20 cellular contexts compared by ENCODE assay signal in genomic region chr3:59115355-59116136, GRCh38.
DNase-seq lines count a peak whose midpoint lies in the region; ATAC-seq and TF ChIP-seq lines count a peak whose summit lies in the region.
"Had no signal": no experiment of that assay in that cellular context is flagged by ENCODE, and none has a peak within 500 bp of the region (broad histone marks: within the 10 kb centered on the region; RNA-seq: fewer than 3 reads in every experiment).

No MANE protein-coding gene starts in this region.

- H3K9ac ChIP-seq in DND-41 (ENCODE audit: low read depth, low read length), result no peak overlapping the region
- no peak overlapping the region for H3K9ac ChIP-seq in neural progenitor cell

- H3K4me1 Mint-ChIP-seq in effector memory CD8-positive, alpha-beta T cell (ENCODE audit: low read depth in 2 of 2), result peaks cover 0 to 5% of the 10 kb centered on the region in 2 donors
- H3K4me1 Mint-ChIP-seq in neural progenitor cell, result peaks cover 5% of the 10 kb centered on the region

- no peaks in the 10 kb centered on the region for H3K27me3 ChIP-seq in DND-41 (ENCODE audit: insufficient read depth, low read length, poor library complexity)
- H3K27me3 ChIP-seq in MG63, result no peaks in the 10 kb centered on the region
- H3K27me3 ChIP-seq in neural progenitor cell, result no peaks in the 10 kb centered on the region
- H3K27me3 ChIP-seq: upper lobe of left lung had no signal

- no peaks in the 10 kb centered on the region for H3F3A ChIP-seq in neural progenitor cell (ENCODE audit: low read depth)

- ATAC-seq in DND-41 (ENCODE audit: insufficient read depth, low read depth) (no peak), GM21529 (IDR thresholded peaks at IDR 0.05; ENCODE audit: unreplicated experiment) (no peak), HG03175 (IDR thresholded peaks at IDR 0.05; ENCODE audit: unreplicated experiment) (no peak)
- no peak for ATAC-seq in effector memory CD8-positive, alpha-beta T cell (replicated peaks)

- no peak overlapping the region for H3K4me3 ChIP-seq in DND-41 (ENCODE audit: low read depth in 1 of 2, low read length in 2 of 2)
- H3K4me3 ChIP-seq in MG63, result peak overlapping the region; percentile 33
- no peak overlapping the region for H3K4me3 ChIP-seq in neural progenitor cell
- H3K4me3 ChIP-seq: HAP-1, upper lobe of left lung had no signal

- H4K20me1 ChIP-seq in DND-41 (ENCODE audit: insufficient read depth, low read length), result no peaks in the 10 kb centered on the region
- H4K20me1 ChIP-seq in neural progenitor cell (ENCODE audit: low read depth), result no peaks in the 10 kb centered on the region

- H3K27ac ChIP-seq in DND-41 (ENCODE audit: low read length) (no peak overlapping the region), neural progenitor cell (no peak overlapping the region)
- H3K27ac ChIP-seq: upper lobe of left lung had no signal

- no peak overlapping the region for H3K27ac Mint-ChIP-seq in effector memory CD8-positive, alpha-beta T cell
- H3K27ac Mint-ChIP-seq in neural progenitor cell, result no peak overlapping the region
- H3K27ac Mint-ChIP-seq: activated T-helper 1 cell treated with anti-CD3 and anti-CD28 coated beads, Interleukin-12 subunit alpha, Interleukin-12 subunit beta, Interleukin-2, Interleukin-4 antibody, amounts not matched to agents 30 ng/mL and 10 ng/mL and 1 ng/mL, durations not matched to agents 14 hours and 24 hours and 36 hours; CD4-positive, CD25-positive, alpha-beta regulatory T cell; dendritic cell treated with granulocyte-macrophage colony-stimulating factor and Interleukin-4, amounts not matched to agents 40 ng/mL and 50 ng/mL, for 4 days had no signal

- H3K4me2 ChIP-seq in DND-41 (ENCODE audit: insufficient read depth, low read length) (peak overlapping the region; percentile 7; the same call in 1 of the 2 replicates), neural progenitor cell (no peak overlapping the region)

- no peaks in the 10 kb centered on the region for H3K9me3 Mint-ChIP-seq in effector memory CD8-positive, alpha-beta T cell
- H3K9me3 Mint-ChIP-seq in neural progenitor cell, result no peaks in the 10 kb centered on the region
- H3K9me3 Mint-ChIP-seq: activated T-helper 1 cell treated with anti-CD3 and anti-CD28 coated beads, Interleukin-12 subunit alpha, Interleukin-12 subunit beta, Interleukin-2, Interleukin-4 antibody, amounts not matched to agents 30 ng/mL and 10 ng/mL and 1 ng/mL, durations not matched to agents 14 hours and 24 hours and 36 hours had no signal

- H3K79me2 ChIP-seq in DND-41 (ENCODE audit: insufficient read depth, low read length) (no peaks in the 10 kb centered on the region), neural progenitor cell (ENCODE audit: low read depth) (no peaks in the 10 kb centered on the region)

- no peaks in the 10 kb centered on the region for H3K9me3 ChIP-seq in DND-41 (ENCODE audit: insufficient read depth, low read length, severe bottlenecking)
- H3K9me3 ChIP-seq in MG63, result no peaks in the 10 kb centered on the region
- no peaks in the 10 kb centered on the region for H3K9me3 ChIP-seq in neural progenitor cell (ENCODE audit: low read depth)
- H3K9me3 ChIP-seq: HAP-1, upper lobe of left lung had no signal

- no peak for TF ChIP-seq CTCF in DND-41 (IDR thresholded peaks at IDR 0.05; ENCODE audit: borderline replicate concordance, extremely low read depth, low read length, poor library complexity, severe bottlenecking)
- no peak for TF ChIP-seq CTCF in neural progenitor cell (IDR thresholded peaks at IDR 0.05)

- DNase-seq in DND-41, result no peak
- DNase-seq in MG63, result no peak
- no peak for DNase-seq in effector memory CD8-positive, alpha-beta T cell
- no peak for DNase-seq in neural progenitor cell (ENCODE audit: low spot score)
- DNase-seq in SKM-1 (lab: John Stamatoyannopoulos, UW; ENCODE audit: unreplicated experiment), result no peak
- no peak for DNase-seq in activated CD4-positive, alpha-beta T cell treated with anti-CD3 and anti-CD28 coated beads for 1 hour
- DNase-seq: activated CD4-positive, alpha-beta T cell treated with anti-CD3 and anti-CD28 coated beads, Interleukin-2, amount 50 U/mL, for 48 hours; anterior cingulate cortex; CD4-positive, CD25-positive, alpha-beta regulatory T cell; KBM-7; NCI-H187; NCI-H526; stimulated activated CD4-positive, alpha-beta T cell treated with anti-CD3 and anti-CD28 coated beads, Interleukin-2, amount 100 ng/mL, for 24 hours; T1000; upper lobe of left lung had no signal

- H2AFZ ChIP-seq in DND-41 (ENCODE audit: low read depth, low read length), result no peak overlapping the region
- peak overlapping the region; percentile 92 for H2AFZ ChIP-seq in neural progenitor cell (replicated peaks)

- no peaks in the 10 kb centered on the region for H3K4me1 ChIP-seq in DND-41 (ENCODE audit: insufficient read depth, low read length)
- H3K4me1 ChIP-seq in neural progenitor cell, result peaks cover 8% of the 10 kb centered on the region
- H3K4me1 ChIP-seq: HAP-1, upper lobe of left lung had no signal

- H3K36me3 Mint-ChIP-seq in effector memory CD8-positive, alpha-beta T cell (ENCODE audit: insufficient read depth), result no peaks in the 10 kb centered on the region
- no peaks in the 10 kb centered on the region for H3K36me3 Mint-ChIP-seq in neural progenitor cell
- H3K36me3 Mint-ChIP-seq: CD4-positive, CD25-positive, alpha-beta regulatory T cell had no signal

- peak overlapping the region; percentile 20 to 52 for H3K4me3 Mint-ChIP-seq in effector memory CD8-positive, alpha-beta T cell
- H3K4me3 Mint-ChIP-seq in neural progenitor cell, result no peak overlapping the region
- H3K4me3 Mint-ChIP-seq: activated T-helper 1 cell treated with anti-CD3 and anti-CD28 coated beads, Interleukin-12 subunit alpha, Interleukin-12 subunit beta, Interleukin-2, Interleukin-4 antibody, amounts not matched to agents 30 ng/mL and 10 ng/mL and 1 ng/mL, durations not matched to agents 14 hours and 24 hours and 36 hours; CD4-positive, CD25-positive, alpha-beta regulatory T cell; dendritic cell treated with granulocyte-macrophage colony-stimulating factor and Interleukin-4, amounts not matched to agents 40 ng/mL and 50 ng/mL, for 4 days had no signal

- H3K36me3 ChIP-seq in DND-41 (ENCODE audit: insufficient read depth, low read length), result no peaks in the 10 kb centered on the region
- no peaks in the 10 kb centered on the region for H3K36me3 ChIP-seq in MG63
- H3K36me3 ChIP-seq in neural progenitor cell, result no peaks in the 10 kb centered on the region
- H3K36me3 ChIP-seq: HAP-1, upper lobe of left lung had no signal

- peaks cover 0 to 4% of the 10 kb centered on the region in 2 donors for H3K27me3 Mint-ChIP-seq in effector memory CD8-positive, alpha-beta T cell
- peaks cover 2% of the 10 kb centered on the region for H3K27me3 Mint-ChIP-seq in neural progenitor cell (ENCODE audit: insufficient read depth, low read depth)
- H3K27me3 Mint-ChIP-seq: dendritic cell treated with granulocyte-macrophage colony-stimulating factor and Interleukin-4, amounts not matched to agents 40 ng/mL and 50 ng/mL, for 4 days had no signal
